Comparison of ENCODE assay signal across 1 cellular context in genomic region chr1:64955093-64956066, GRCh38.
TF ChIP-seq lines count a peak whose summit lies in the region.

No MANE protein-coding gene starts in this region.

TF ChIP-seq in H1, 55 proteins besides CTCF, POLR2A, EP300 and RAD21:
- TF ChIP-seq TEAD4 (IDR thresholded peaks at IDR 0.05; ENCODE audit: low read depth, low read length) (0 out of 2 replicates have a peak, but pooled peaks have one; percentile 10), EGR1 (IDR thresholded peaks at IDR 0.05; ENCODE audit: borderline replicate concordance, low read depth, low read length) (0 out of 2 replicates have a peak, but pooled peaks have one; percentile 40), ASH2L (IDR thresholded peaks at IDR 0.05; ENCODE audit: low read length) (peak; percentile 25), TAF7 (optimal IDR thresholded peaks at IDR 0.05; ENCODE audit: borderline replicate concordance, low read depth, low read length) (no peak), YY1 (IDR thresholded peaks at IDR 0.05; ENCODE audit: low read depth, low read length) (no peak)
